9 cellular contexts compared by ENCODE assay signal in genomic region chr18:63317556-63317946, GRCh38. TPM values are rescaled to one million over a fixed set of nuclear protein-coding genes. Genes with fewer than 3 reads are reported as not detected.
DNase-seq lines count a peak whose midpoint lies in the region; ATAC-seq and TF ChIP-seq lines count a peak whose summit lies in the region.
"Had no signal": no experiment of that assay in that cellular context is flagged by ENCODE, and none has a peak within 500 bp of the region (broad histone marks: within the 10 kb centered on the region; RNA-seq: fewer than 3 reads in every experiment).

No MANE protein-coding gene starts in this region.

- H3K27me3 ChIP-seq in lung (ENCODE audit: control insufficient read depth, insufficient read depth) (no peaks in the 10 kb centered on the region), thymus (ENCODE audit: control insufficient read depth, insufficient read depth) (no peaks in the 10 kb centered on the region)

- no peaks in the 10 kb centered on the region for H3K36me3 ChIP-seq in lung (ENCODE audit: control insufficient read depth in 2 of 2, insufficient read depth in 2 of 2, low read length in 2 of 2)
- no peaks in the 10 kb centered on the region for H3K36me3 ChIP-seq in thymus (ENCODE audit: control insufficient read depth, insufficient read depth)

- H3K27ac ChIP-seq in lung (ENCODE audit: low read depth in 1 of 2, low read length in 1 of 2) (no peak overlapping the region), thymus (ENCODE audit: low read depth) (peak overlapping the region; percentile 0)

- no peak for DNase-seq in activated T-cell treated with anti-CD3 and anti-CD28 coated beads, Interleukin-2, amount 50 U/mL, for 24 hours
- DNase-seq in activated T-cell treated with anti-CD3 and anti-CD28 coated beads for 4 hours: no peak
- no peak for DNase-seq in activated naive CD4-positive, alpha-beta T cell treated with anti-CD3 and anti-CD28 coated beads, Interleukin-2, amount 50 U/mL, for 72 hours (ENCODE audit: low spot score in 2 of 2)
- no peak for DNase-seq in lung (ENCODE audit: low spot score)
- no peak for DNase-seq in stimulated activated CD4-positive, alpha-beta T cell treated with anti-CD3 and anti-CD28 coated beads, Interleukin-4, amount 100 ng/mL, for 4 hours

- no peak for TF ChIP-seq CTCF in lung (IDR thresholded peaks at IDR 0.05; ENCODE audit: control extremely low read depth, extremely low read depth)

- H3K9me3 ChIP-seq in lung (ENCODE audit: control insufficient read depth in 2 of 2, insufficient read depth in 1 of 2, low read length in 1 of 2) (no peaks in the 10 kb centered on the region), thymus (ENCODE audit: control insufficient read depth) (no peaks in the 10 kb centered on the region)

- peak overlapping the region; percentile 95 for H3K27ac Mint-ChIP-seq in activated T-cell treated with anti-CD3 and anti-CD28 coated beads, Interleukin-2, amount 50 U/mL, for 24 hours
- H3K27ac Mint-ChIP-seq in activated naive CD4-positive, alpha-beta T cell treated with anti-CD3 and anti-CD28 coated beads, Interleukin-2, amount 50 U/mL, for 72 hours: peak overlapping the region; percentile 93 to 98

- no peak for ATAC-seq in activated naive CD4-positive, alpha-beta T cell treated with anti-CD3 and anti-CD28 coated beads, Interleukin-2, amount 50 U/mL, for 72 hours
- ATAC-seq in lung (ENCODE audit: insufficient read depth, low FRiP score) (no peak), HG02623 (IDR thresholded peaks at IDR 0.05; ENCODE audit: unreplicated experiment) (no peak), HG03159 (IDR thresholded peaks at IDR 0.05; ENCODE audit: unreplicated experiment) (no peak)
- ATAC-seq: Panc1 had no signal

- peak overlapping the region; percentile 98 for H3K4me3 Mint-ChIP-seq in activated T-cell treated with anti-CD3 and anti-CD28 coated beads, Interleukin-2, amount 50 U/mL, for 24 hours

- no peaks in the 10 kb centered on the region for H3K27me3 Mint-ChIP-seq in activated T-cell treated with anti-CD3 and anti-CD28 coated beads, Interleukin-2, amount 50 U/mL, for 24 hours

- 76 to 82% methylated on average over 10 of the region's 10 CpGs for WGBS in lung, 2 donors
- 86% methylated on average over 10 of the region's 10 CpGs for WGBS in thymus

- peaks cover 4 to 5% of the 10 kb centered on the region in 2 donors for H3K4me1 ChIP-seq in lung (ENCODE audit: control insufficient read depth in 2 of 2, insufficient read depth in 2 of 2, low read length in 2 of 2)
- H3K4me1 ChIP-seq in thymus (ENCODE audit: control insufficient read depth, insufficient read depth, low read length): peaks cover 13% of the 10 kb centered on the region

- peaks cover 68% of the 10 kb centered on the region for H3K36me3 Mint-ChIP-seq in activated T-cell treated with anti-CD3 and anti-CD28 coated beads, Interleukin-2, amount 50 U/mL, for 24 hours (ENCODE audit: low read depth)
- peaks cover 34 to 63% of the 10 kb centered on the region in 2 donors for H3K36me3 Mint-ChIP-seq in activated naive CD4-positive, alpha-beta T cell treated with anti-CD3 and anti-CD28 coated beads, Interleukin-2, amount 50 U/mL, for 72 hours

- H3K4me3 ChIP-seq in lung: peak overlapping the region; percentile 30
- H3K4me3 ChIP-seq in thymus (ENCODE audit: low read length): peak overlapping the region; percentile 84

- H3K9me3 Mint-ChIP-seq in activated T-cell treated with anti-CD3 and anti-CD28 coated beads, Interleukin-2, amount 50 U/mL, for 24 hours: no peaks in the 10 kb centered on the region
- H3K9me3 Mint-ChIP-seq in activated naive CD4-positive, alpha-beta T cell treated with anti-CD3 and anti-CD28 coated beads, Interleukin-2, amount 50 U/mL, for 72 hours: no peaks in the 10 kb centered on the region

- peaks cover 57% of the 10 kb centered on the region for H3K4me1 Mint-ChIP-seq in activated T-cell treated with anti-CD3 and anti-CD28 coated beads, Interleukin-2, amount 50 U/mL, for 24 hours (ENCODE audit: low read depth)

RNA-seq across cellular contexts. Expression of gene BCL2, which starts 2.0 kb away (rescaled TPM):
- 10 to 100 TPM; 56.5 to 83.5 TPM for total RNA-seq in activated naive CD4-positive, alpha-beta T cell treated with anti-CD3 and anti-CD28 coated beads, Interleukin-2, amount 50 U/mL, for 72 hours
- total RNA-seq in lung: 10 to 100 TPM in 1 of 2 donors, 1 to 10 TPM in 1; 8.6 to 30.9 TPM
- polyA plus RNA-seq in lung (1 to 10 TPM; 1.5 to 2.0 TPM), thymus (11.7 TPM)

RNA-seq across cellular contexts. Expression of gene KDSR, which starts 49.5 kb away (rescaled TPM):
- 10 to 100 TPM; 69.1 to 90.1 TPM for total RNA-seq in activated naive CD4-positive, alpha-beta T cell treated with anti-CD3 and anti-CD28 coated beads, Interleukin-2, amount 50 U/mL, for 72 hours
- total RNA-seq in lung: 10 to 100 TPM; 52.3 to 62.1 TPM
- polyA plus RNA-seq in lung: 10 to 100 TPM; 22.3 to 32.7 TPM
- polyA plus RNA-seq in thymus: 28.0 TPM
